Comparison of ENCODE assay signal across 26 cellular contexts in the genomic region with DNA sequence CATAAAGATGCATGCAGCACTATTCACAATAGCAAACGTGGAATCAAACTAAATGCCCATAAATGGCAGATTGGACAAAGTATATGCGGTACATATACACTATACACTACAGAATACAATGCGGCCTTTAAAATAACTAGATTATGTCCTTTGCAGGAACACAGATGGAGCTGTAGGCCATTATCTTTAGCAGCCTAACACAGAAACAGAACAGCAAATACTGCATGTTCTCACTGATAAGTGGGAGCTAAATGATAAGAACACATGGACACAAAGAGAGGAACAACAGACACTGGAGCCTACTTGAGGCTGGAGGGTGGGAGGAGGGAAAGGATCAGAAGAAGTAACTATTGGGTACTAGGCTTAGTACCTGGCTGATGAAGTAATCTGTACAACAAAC.
"Had no signal": no experiment of that assay in that cellular context is flagged by ENCODE, and none has a peak within 500 bp of the region (broad histone marks: within the 10 kb centered on the region; RNA-seq: fewer than 3 reads in every experiment).

No MANE protein-coding gene starts in this region.

- DNase-seq: activated CD4-positive, alpha-beta T cell treated with anti-CD3 and anti-CD28 coated beads for 1 hour; activated CD4-positive, alpha-beta T cell treated with anti-CD3 and anti-CD28 coated beads for 4 hours; activated CD4-positive, alpha-beta T cell treated with anti-CD3 and anti-CD28 coated beads, Interleukin-2, amount 10 ng/mL, durations not matched to agents 7 days and 5 days; activated CD4-positive, alpha-beta T cell treated with anti-CD3 and anti-CD28 coated beads, Interleukin-2, amount 50 U/mL, for 48 hours; activated CD4-positive, CD25-positive, alpha-beta regulatory T cell; activated CD8-positive, alpha-beta memory T cell treated with anti-CD3 and anti-CD28 coated beads for 24 hours; activated CD8-positive, alpha-beta T cell treated with anti-CD3 and anti-CD28 coated beads for 36 hours; activated effector memory CD4-positive, alpha-beta T cell treated with Interleukin-2 at 50 U/mL for 16 hours; activated gamma-delta T cell treated with Interleukin-2 at 50 U/mL for 16 hours; activated naive CD4-positive, alpha-beta T cell treated with anti-CD3 and anti-CD28 coated beads, Interleukin-2, amount 50 U/mL, for 16 hours; activated naive CD4-positive, alpha-beta T cell treated with Interleukin-2 at 50 U/mL for 16 hours; activated T-cell treated with anti-CD3 and anti-CD28 coated beads, Interleukin-2, amount 50 U/mL, for 4 hours; amniotic stem cell; anterior cingulate cortex; brain microvascular endothelial cell; dorsolateral prefrontal cortex; effector memory CD4-positive, alpha-beta T cell; endodermal cell; foreskin keratinocyte; gastrocnemius medialis; glutamatergic neuron; heart left ventricle; hypothalamus; T-helper 17 cell; T1000 had no signal

- ATAC-seq: activated CD8-positive, alpha-beta T cell treated with anti-CD3 and anti-CD28 coated beads for 36 hours; activated T-cell treated with anti-CD3 and anti-CD28 coated beads, Interleukin-2, amount 50 U/mL, for 4 hours; activated T-helper 17 cell treated with anti-CD3 and anti-CD28 coated beads, Interleukin-2, amount 50 U/mL, for 72 hours; foreskin keratinocyte; gastrocnemius medialis; heart left ventricle; T-helper 17 cell had no signal
